18 cellular contexts compared by ENCODE assay signal in the genomic region with DNA sequence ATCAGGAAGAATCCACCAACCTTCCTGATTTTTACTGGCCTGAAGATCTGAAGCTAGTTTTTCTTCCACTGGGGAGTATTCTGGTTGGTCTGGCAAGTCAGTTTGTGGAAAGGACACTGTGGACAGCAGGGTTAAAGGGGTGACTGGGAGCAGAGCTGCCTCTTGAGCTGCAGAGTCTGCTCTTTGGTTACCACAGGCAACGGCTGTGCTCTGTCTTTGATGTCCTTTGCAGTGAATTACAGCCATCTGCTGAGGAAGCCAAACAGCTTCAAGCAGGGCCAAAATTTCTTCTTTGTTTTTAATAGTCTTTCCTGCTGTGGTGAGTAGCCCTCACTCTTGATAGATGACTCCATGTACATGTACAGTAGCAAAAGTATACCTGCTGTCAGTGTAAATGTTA.
A peak's percentile ranks its signal among the peaks of the same experiment; 100 is the strongest.
DNase-seq lines count a peak whose midpoint lies in the region; ATAC-seq and TF ChIP-seq lines count a peak whose summit lies in the region.
"Had no signal": no experiment of that assay in that cellular context is flagged by ENCODE, and none has a peak within 500 bp of the region (broad histone marks: within the 10 kb centered on the region; RNA-seq: fewer than 3 reads in every experiment).

No MANE protein-coding gene starts in this region.

- DNase-seq in G401 (ENCODE audit: low spot score) (peak; percentile 54), NCI-H69 (lab: John Stamatoyannopoulos, UW) (peak; percentile 64), medulla oblongata (ENCODE audit: extremely low spot score) (peak; percentile 14), SIG-M5 (lab: John Stamatoyannopoulos, UW) (no peak), body of pancreas (no peak)
- no peak for DNase-seq in stimulated activated effector memory CD8-positive, alpha-beta T cell treated with anti-CD3 and anti-CD28 coated beads, Interleukin-12 subunit alpha, Interleukin-12 subunit beta, amount 100 ng/mL, for 72 hours (ENCODE audit: low spot score in 2 of 2)
- no peak for DNase-seq in naive thymus-derived CD4-positive, alpha-beta T cell
- DNase-seq: Caco-2; CD8-positive, alpha-beta memory T cell; DMS79; EL; GDM1; H9 had no signal

- WGBS in body of pancreas, 2 donors = 47 to 67% methylated on average over 1 of the region's 1 CpG

- H3K9me3 ChIP-seq in parathyroid adenoma (ENCODE audit: control insufficient read depth, low read length) (no peaks in the 10 kb centered on the region), body of pancreas (no peaks in the 10 kb centered on the region)
- no peaks in the 10 kb centered on the region for H3K9me3 ChIP-seq in naive thymus-derived CD4-positive, alpha-beta T cell (ENCODE audit: control insufficient read depth in 2 of 3, low read length in 3 of 3)
- H3K9me3 ChIP-seq: A549, Caco-2 had no signal

- POLR2A ChIA-PET in naive thymus-derived CD4-positive, alpha-beta T cell (lab: Charles Lee) = no interaction called here

- H3K9ac ChIP-seq in parathyroid adenoma = no peak overlapping the region

- in situ Hi-C loops in G401 (cut with HindIII; ENCODE audit: low sequenced_read_pairs) = no loop called here

- CTCF ChIA-PET in naive thymus-derived CD4-positive, alpha-beta T cell (lab: Charles Lee) = interaction anchor here (2.2 kb wide), 1 partner anchor 208 kb away, joined by 6 read pairs; no protein-coding TSS in a partner anchor

- TF ChIP-seq POLR2A in body of pancreas (IDR thresholded peaks at IDR 0.05) = no peak

- H3K4me2 ChIP-seq in parathyroid adenoma (ENCODE audit: low read length) = no peak overlapping the region
- H3K4me2 ChIP-seq: A549, GM23338 had no signal

- H3K27me3 ChIP-seq in parathyroid adenoma (ENCODE audit: control insufficient read depth, insufficient read depth, low read length) = no peaks in the 10 kb centered on the region
- no peaks in the 10 kb centered on the region for H3K27me3 ChIP-seq in body of pancreas
- no peaks in the 10 kb centered on the region for H3K27me3 ChIP-seq in naive thymus-derived CD4-positive, alpha-beta T cell (ENCODE audit: control insufficient read depth in 2 of 2, insufficient read depth in 2 of 2, low read length in 2 of 2)

- peaks cover 0 to under 1% (median 0%) of the 10 kb centered on the region in 5 donors for H3K27me3 Mint-ChIP-seq in naive thymus-derived CD4-positive, alpha-beta T cell

- H3K36me3 ChIP-seq in parathyroid adenoma (ENCODE audit: control insufficient read depth, insufficient read depth, low read length) (no peaks in the 10 kb centered on the region), body of pancreas (replicated peaks in 1 of 2; ENCODE audit: insufficient read depth in 1 of 2, low read depth in 2 of 2) (no peaks in the 10 kb centered on the region)
- no peaks in the 10 kb centered on the region for H3K36me3 ChIP-seq in naive thymus-derived CD4-positive, alpha-beta T cell (ENCODE audit: control insufficient read depth in 2 of 3, insufficient read depth in 3 of 3, low read length in 3 of 3)

- peak overlapping the region; percentile 13 for H2AFZ ChIP-seq in parathyroid adenoma
- H2AFZ ChIP-seq: GM23338 had no signal

- ATAC-seq in body of pancreas = no peak
- no peak for ATAC-seq in stimulated activated effector memory CD8-positive, alpha-beta T cell treated with anti-CD3 and anti-CD28 coated beads, Interleukin-12 subunit alpha, Interleukin-12 subunit beta, amount 100 ng/mL, for 72 hours
- no peak for ATAC-seq in naive thymus-derived CD4-positive, alpha-beta T cell
- ATAC-seq: A549, GM23338 had no signal

- H3K36me3 Mint-ChIP-seq in stimulated activated effector memory CD8-positive, alpha-beta T cell treated with anti-CD3 and anti-CD28 coated beads, Interleukin-12 subunit alpha, Interleukin-12 subunit beta, amount 100 ng/mL, for 72 hours = no peaks in the 10 kb centered on the region
- no peaks in the 10 kb centered on the region for H3K36me3 Mint-ChIP-seq in naive thymus-derived CD4-positive, alpha-beta T cell
- H3K36me3 Mint-ChIP-seq: CD14-positive monocyte; CD8-positive, alpha-beta memory T cell; IgD-negative memory B cell had no signal

- peaks cover 4% of the 10 kb centered on the region for H3K4me1 ChIP-seq in parathyroid adenoma
- H3K4me1 ChIP-seq in body of pancreas = peaks cover 7% of the 10 kb centered on the region
- no peaks in the 10 kb centered on the region for H3K4me1 ChIP-seq in naive thymus-derived CD4-positive, alpha-beta T cell (ENCODE audit: control insufficient read depth in 2 of 2, insufficient read depth in 2 of 2, low read length in 2 of 2)
- H3K4me1 ChIP-seq: A549, Caco-2 had no signal

- no peak overlapping the region for H3K27ac Mint-ChIP-seq in stimulated activated effector memory CD8-positive, alpha-beta T cell treated with anti-CD3 and anti-CD28 coated beads, Interleukin-12 subunit alpha, Interleukin-12 subunit beta, amount 100 ng/mL, for 72 hours
- no peak overlapping the region for H3K27ac Mint-ChIP-seq in naive thymus-derived CD4-positive, alpha-beta T cell
- H3K27ac Mint-ChIP-seq: CD14-positive monocyte, GM23338, H9, IgD-negative memory B cell had no signal

- H3K27ac ChIP-seq in parathyroid adenoma = no peak overlapping the region
- no peak overlapping the region for H3K27ac ChIP-seq in body of pancreas
- no peak overlapping the region for H3K27ac ChIP-seq in naive thymus-derived CD4-positive, alpha-beta T cell (ENCODE audit: low read depth, low read length)
- H3K27ac ChIP-seq: A549 had no signal

- no peaks in the 10 kb centered on the region for H3K9me3 Mint-ChIP-seq in stimulated activated effector memory CD8-positive, alpha-beta T cell treated with anti-CD3 and anti-CD28 coated beads, Interleukin-12 subunit alpha, Interleukin-12 subunit beta, amount 100 ng/mL, for 72 hours
- H3K9me3 Mint-ChIP-seq in naive thymus-derived CD4-positive, alpha-beta T cell = peaks cover 0 to 33% (median 0%) of the 10 kb centered on the region in 11 donors
- H3K9me3 Mint-ChIP-seq: CD8-positive, alpha-beta memory T cell; IgD-negative memory B cell had no signal

- H3K4me3 ChIP-seq in parathyroid adenoma (ENCODE audit: low read depth, low read length) (no peak overlapping the region), body of pancreas (no peak overlapping the region)
- H3K4me3 ChIP-seq in naive thymus-derived CD4-positive, alpha-beta T cell (ENCODE audit: low read length) = no peak overlapping the region
- H3K4me3 ChIP-seq: A549, GM23338 had no signal

- H3K4me3 Mint-ChIP-seq in stimulated activated effector memory CD8-positive, alpha-beta T cell treated with anti-CD3 and anti-CD28 coated beads, Interleukin-12 subunit alpha, Interleukin-12 subunit beta, amount 100 ng/mL, for 72 hours = no peak overlapping the region
- H3K4me3 Mint-ChIP-seq in naive thymus-derived CD4-positive, alpha-beta T cell = no peak overlapping the region
- H3K4me3 Mint-ChIP-seq: CD14-positive monocyte; CD8-positive, alpha-beta memory T cell; GM23338; H9; IgD-negative memory B cell had no signal

- H3K4me1 Mint-ChIP-seq in stimulated activated effector memory CD8-positive, alpha-beta T cell treated with anti-CD3 and anti-CD28 coated beads, Interleukin-12 subunit alpha, Interleukin-12 subunit beta, amount 100 ng/mL, for 72 hours = no peaks in the 10 kb centered on the region
- no peaks in the 10 kb centered on the region for H3K4me1 Mint-ChIP-seq in naive thymus-derived CD4-positive, alpha-beta T cell
- H3K4me1 Mint-ChIP-seq: CD14-positive monocyte; CD8-positive, alpha-beta memory T cell; IgD-negative memory B cell had no signal

- no peaks in the 10 kb centered on the region for H3K79me2 ChIP-seq in parathyroid adenoma

- TF ChIP-seq CTCF in parathyroid adenoma (IDR thresholded peaks at IDR 0.05) = no peak
- TF ChIP-seq CTCF in body of pancreas (IDR thresholded peaks at IDR 0.05) = no peak

- intact Hi-C loops in body of pancreas (cut with DNase I) = loop anchor here (10.0 kb wide), 2 partner anchors 197 to 487 kb away; no protein-coding TSS in a partner anchor
- intact Hi-C loops in naive thymus-derived CD4-positive, alpha-beta T cell (cut with micrococcal nuclease) = no loop called here

Comparison
In these comparisons a context has a peak if more than half of its experiments do, and no peak if none do; other contexts are left out.
1. DNase-seq: peak in G401 (single experiment), NCI-H69 (single experiment) and medulla oblongata (single experiment); none in SIG-M5 (single experiment), body of pancreas (0 of 4), stimulated activated effector memory CD8-positive, alpha-beta T cell treated with anti-CD3 and anti-CD28 coated beads, Interleukin-12 subunit alpha, Interleukin-12 subunit beta, amount 100 ng/mL, for 72 hours (0 of 2) and naive thymus-derived CD4-positive, alpha-beta T cell (0 of 9).